ENCODE assay signal across 19 cellular contexts in genomic region chr17:78219396-78220150, GRCh38. TPM values are rescaled to one million over a fixed set of nuclear protein-coding genes. Genes with fewer than 3 reads are reported as not detected.
DNase-seq lines count a peak whose midpoint lies in the region; ATAC-seq and TF ChIP-seq lines count a peak whose summit lies in the region.
"Had no signal": no experiment of that assay in that cellular context is flagged by ENCODE, and none has a peak within 500 bp of the region (broad histone marks: within the 10 kb centered on the region; RNA-seq: fewer than 3 reads in every experiment).

No MANE protein-coding gene starts in this region.

- no peaks in the 10 kb centered on the region for H4K20me1 ChIP-seq in mammary epithelial cell (ENCODE audit: insufficient read depth, low read length)

- H3K4me3 Mint-ChIP-seq in MCF 10A (ENCODE audit: unreplicated experiment): no peak overlapping the region
- H3K4me3 Mint-ChIP-seq: stimulated activated effector memory CD8-positive, alpha-beta T cell treated with anti-CD3 and anti-CD28 coated beads, Interleukin-12 subunit alpha, Interleukin-12 subunit beta, amount 100 ng/mL, for 72 hours had no signal

- TF ChIP-seq CTCF in MCF 10A (IDR thresholded peaks at IDR 0.05; ENCODE audit: unreplicated experiment) (no peak), mammary epithelial cell (conservative IDR thresholded peaks at IDR 0.05 in 1 of 2, IDR thresholded peaks at IDR 0.05 in 1 of 2; ENCODE audit: extremely low read depth in 1 of 2, insufficient read depth in 1 of 2, low read depth in 1 of 2, low read length in 2 of 2) (no peak), epithelial cell of esophagus (IDR thresholded peaks at IDR 0.05; ENCODE audit: insufficient read depth, low read depth, low read length, missing control alignments) (no peak)

- H3K27ac ChIP-seq in mammary epithelial cell (ENCODE audit: insufficient read depth, low read depth, low read length) (no peak overlapping the region), temporal lobe (ENCODE audit: low read depth, low read length) (peak overlapping the region; percentile 56)
- H3K27ac ChIP-seq: upper lobe of left lung, WERI-Rb-1 had no signal

- intact Hi-C loops in MCF 10A (cut with micrococcal nuclease): no loop called here
- intact Hi-C loops in mammary epithelial cell (cut with micrococcal nuclease): no loop called here

- no peak overlapping the region for H2AFZ ChIP-seq in mammary epithelial cell (ENCODE audit: low read depth, low read length)

- H3K9me3 ChIP-seq in mammary epithelial cell (replicated peaks; ENCODE audit: insufficient read depth, low read length): no peaks in the 10 kb centered on the region
- H3K9me3 ChIP-seq: upper lobe of left lung had no signal

- no peak for ATAC-seq in GM18520 (IDR thresholded peaks at IDR 0.05; ENCODE audit: unreplicated experiment)
- ATAC-seq: stimulated activated effector memory CD8-positive, alpha-beta T cell treated with anti-CD3 and anti-CD28 coated beads, Interleukin-12 subunit alpha, Interleukin-12 subunit beta, amount 100 ng/mL, for 72 hours had no signal

- H3K4me2 ChIP-seq in mammary epithelial cell (ENCODE audit: insufficient read depth, low read depth, low read length): no peak overlapping the region
- H3K4me2 ChIP-seq: smooth muscle cell had no signal

- no peak overlapping the region for H3K9ac ChIP-seq in mammary epithelial cell (ENCODE audit: insufficient read depth, low read length)

- peaks cover 7% of the 10 kb centered on the region for H3K4me1 ChIP-seq in mammary epithelial cell (ENCODE audit: insufficient read depth, low read length)

- DNase-seq in MCF 10A (ENCODE audit: unreplicated experiment) (no peak), mammary epithelial cell (no peak), epithelial cell of esophagus (ENCODE audit: low read depth) (peak; percentile 24), NCI-H446 treated with DMSO at 0.1 percent for 48 hours (lab: John Stamatoyannopoulos, UW) (no peak)
- DNase-seq: activated effector memory CD4-positive, alpha-beta T cell treated with Interleukin-2 at 50 U/mL for 16 hours; dermis blood vessel endothelial cell; DMS79 treated with DMSO at 0.1 percent for 48 hours; head of caudate nucleus; kidney glomerular epithelial cell; NCI-H1048; Right ventricle myocardium superior; T-helper 1 cell; upper lobe of left lung; WERI-Rb-1 had no signal

- H3K79me2 ChIP-seq in mammary epithelial cell (ENCODE audit: insufficient read depth, low read length): peaks cover 51% of the 10 kb centered on the region

- BruUV-seq in MCF 10A (replicated peaks; lab: Mats Ljungman, UMichigan) (no TSS peak), mammary epithelial cell (replicated peaks; lab: Mats Ljungman, UMichigan) (no TSS peak)

- dilution Hi-C loops in mammary epithelial cell (cut with HindIII; ENCODE audit: low sequenced_read_pairs): no loop called here

- H3K27ac Mint-ChIP-seq in MCF 10A (ENCODE audit: low read depth, unreplicated experiment): peak overlapping the region; percentile 74
- H3K27ac Mint-ChIP-seq: stimulated activated effector memory CD8-positive, alpha-beta T cell treated with anti-CD3 and anti-CD28 coated beads, Interleukin-12 subunit alpha, Interleukin-12 subunit beta, amount 100 ng/mL, for 72 hours had no signal

- no peaks in the 10 kb centered on the region for H3K9me3 Mint-ChIP-seq in MCF 10A (ENCODE audit: unreplicated experiment)
- H3K9me3 Mint-ChIP-seq: stimulated activated effector memory CD8-positive, alpha-beta T cell treated with anti-CD3 and anti-CD28 coated beads, Interleukin-12 subunit alpha, Interleukin-12 subunit beta, amount 100 ng/mL, for 72 hours had no signal

- peaks cover 48% of the 10 kb centered on the region for H3K36me3 Mint-ChIP-seq in MCF 10A (ENCODE audit: insufficient read depth, unreplicated experiment)

- H3K27me3 ChIP-seq in mammary epithelial cell (ENCODE audit: insufficient read depth, low read length): no peaks in the 10 kb centered on the region
- H3K27me3 ChIP-seq: upper lobe of left lung had no signal

- CTCF ChIA-PET in MCF 10A (lab: Yijun Ruan, JAX): interaction anchor here (0.6 kb wide), 1 partner anchor 1924 kb away, joined by 3 read pairs; no protein-coding TSS in a partner anchor
- CTCF ChIA-PET in mammary epithelial cell (lab: Charles Lee; ENCODE audit: low non-redundant PET): no interaction called here

- POLR2A ChIA-PET in MCF 10A (lab: Yijun Ruan, JAX): no interaction called here

- H3K4me1 Mint-ChIP-seq in MCF 10A (ENCODE audit: insufficient read depth, unreplicated experiment): no peaks in the 10 kb centered on the region
- H3K4me1 Mint-ChIP-seq: stimulated activated effector memory CD8-positive, alpha-beta T cell treated with anti-CD3 and anti-CD28 coated beads, Interleukin-12 subunit alpha, Interleukin-12 subunit beta, amount 100 ng/mL, for 72 hours had no signal

- in situ Hi-C loops in mammary epithelial cell (cut with MboI; ENCODE audit: low sequenced_read_pairs in 2 of 2): no loop called here

- peaks cover 10% of the 10 kb centered on the region for H3K36me3 ChIP-seq in mammary epithelial cell (ENCODE audit: insufficient read depth, low read length)
- H3K36me3 ChIP-seq: upper lobe of left lung had no signal

- H3K27me3 Mint-ChIP-seq in MCF 10A (ENCODE audit: insufficient read depth, unreplicated experiment): no peaks in the 10 kb centered on the region

- H3K4me3 ChIP-seq in mammary epithelial cell (replicated peaks in 1 of 3; ENCODE audit: insufficient read depth in 1 of 3, low read depth in 2 of 3, low read length in 3 of 3) (no peak overlapping the region), epithelial cell of esophagus (ENCODE audit: low read length) (no peak overlapping the region)
- H3K4me3 ChIP-seq: smooth muscle cell, upper lobe of left lung had no signal

- 39% methylated on average over 11 of the region's 11 CpGs for WGBS in mammary epithelial cell (ENCODE audit: low coverage, missing lambda C conversion rate)

RNA-seq across cellular contexts. Expression of gene BIRC5, which starts 5.5 kb away (rescaled TPM):
- total RNA-seq in MCF 10A (2022): 24.6 and 45.6 TPM in 2 replicates
- total RNA-seq in mammary epithelial cell: 10 to 100 TPM in 1 of 2 donors, under 1 TPM in 1; 0.83 to 44.8 TPM
- polyA plus RNA-seq in mammary epithelial cell: 52.0 TPM
- polyA minus RNA-seq in mammary epithelial cell: 33.8 TPM
- total RNA-seq in temporal lobe: 3.2 TPM

RNA-seq across cellular contexts. Expression of gene TMEM235, which starts 11.9 kb away (rescaled TPM):
- total RNA-seq in MCF 10A (2022): not detected in 2 replicates
- total RNA-seq in mammary epithelial cell: not detected
- polyA plus RNA-seq in mammary epithelial cell: not detected
- polyA minus RNA-seq in mammary epithelial cell: not detected
- not detected for total RNA-seq in temporal lobe
- total RNA-seq: activated CD8-positive, alpha-beta memory T cell treated with anti-CD3 and anti-CD28 coated beads for 36 hours; Right ventricle myocardium superior; smooth muscle cell; upper lobe of left lung had no signal
- polyA plus RNA-seq: smooth muscle cell had no signal

RNA-seq across cellular contexts. Expression of gene AFMID, which starts 32.4 kb away (rescaled TPM):
- total RNA-seq in MCF 10A (2022) (18.7 and 22.2 TPM in 2 replicates), mammary epithelial cell (10 to 100 TPM; 16.5 to 32.5 TPM), temporal lobe (18.2 TPM)
- 21.2 TPM for polyA plus RNA-seq in mammary epithelial cell
- polyA minus RNA-seq in mammary epithelial cell: 59.7 TPM

RNA-seq across cellular contexts. Expression of gene TK1, which starts 32.7 kb away (rescaled TPM):
- total RNA-seq in MCF 10A (2022): 8.5 and 21.4 TPM in 2 replicates
- total RNA-seq in mammary epithelial cell: 10 to 100 TPM in 1 of 2 donors, 1 to 10 TPM in 1; 7.7 to 79.5 TPM
- 155 TPM for polyA plus RNA-seq in mammary epithelial cell
- 121 TPM for polyA minus RNA-seq in mammary epithelial cell
- 1.7 TPM for total RNA-seq in temporal lobe

RNA-seq across cellular contexts. Expression of gene SYNGR2, which starts 51.2 kb away (rescaled TPM):
- total RNA-seq in MCF 10A (2022) (52.2 and 54.2 TPM in 2 replicates), mammary epithelial cell (10 to 100 TPM; 39.0 to 72.6 TPM), temporal lobe (3.0 TPM)
- polyA plus RNA-seq in mammary epithelial cell: 48.7 TPM
- polyA minus RNA-seq in mammary epithelial cell: 53.3 TPM
